38 cellular contexts compared by ENCODE assay signal in the genomic region with DNA sequence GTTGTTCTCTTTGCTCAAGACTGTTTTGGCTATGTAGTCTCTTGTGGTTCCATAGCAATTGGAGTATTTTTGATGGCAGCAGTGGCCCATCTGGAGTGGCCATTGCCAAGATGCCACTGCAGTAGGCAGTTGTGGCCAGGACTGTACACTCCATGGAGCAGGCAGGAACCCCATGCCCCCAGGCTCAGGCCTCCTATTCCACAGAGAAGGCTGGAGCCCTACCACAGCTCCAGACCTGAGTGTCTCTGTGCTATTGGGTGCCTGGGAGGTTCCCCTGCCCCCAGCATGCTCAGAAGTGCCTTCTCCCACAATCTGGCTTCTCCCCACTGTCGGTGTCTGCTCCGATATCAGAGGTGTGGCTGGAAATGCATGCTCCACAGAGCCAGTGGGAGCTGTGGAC. TPM values are rescaled to one million over a fixed set of nuclear protein-coding genes. Genes with fewer than 3 reads are reported as not detected.
"Had no signal": no experiment of that assay in that cellular context is flagged by ENCODE, and none has a peak within 500 bp of the region (broad histone marks: within the 10 kb centered on the region; RNA-seq: fewer than 3 reads in every experiment).

No MANE protein-coding gene starts in this region.

- H3K27ac ChIP-seq: KMS-11 had no signal

- H3K27me3 ChIP-seq: MG63 had no signal

- H3K36me3 ChIP-seq: MG63 had no signal

- DNase-seq: Karpas-422, Kasumi-1, MG63, MM.1S, MV-4-11, NCI-H1048, NCI-H1092, NCI-H1092 treated with DMSO at 0.1 percent for 48 hours, NCI-H1105, NCI-H1105 treated with DMSO at 0.1 percent for 48 hours, NCI-H1417, NCI-H1417 treated with DMSO at 0.1 percent for 48 hours, NCI-H1436, NCI-H1436 treated with DMSO at 0.1 percent for 48 hours, NCI-H146, NCI-H1694, NCI-H1694 treated with DMSO at 0.1 percent for 48 hours, NCI-H187, NCI-H187 treated with DMSO at 0.1 percent for 48 hours, NCI-H1930, NCI-H2029, NCI-H2029 treated with DMSO at 0.1 percent for 48 hours, NCI-H2081, NCI-H2081 treated with DMSO at 0.1 percent for 48 hours, NCI-H2107, NCI-H2171, NCI-H2171 treated with DMSO at 0.1 percent for 48 hours, NCI-H2227 treated with DMSO at 0.1 percent for 48 hours, NCI-H226, NCI-H345, NCI-H446, NCI-H446 treated with DMSO at 0.1 percent for 48 hours, NCI-H510A had no signal

- H3K4me3 ChIP-seq: MG63 had no signal

- H3K9me3 ChIP-seq: MG63 had no signal

RNA-seq across cellular contexts. Expression of gene UBE2NL, which starts 46.9 kb away (rescaled TPM):
- total RNA-seq: LHCN-M2, M059J, MCF 10A, NCI-H460 had no signal
